Comparison of ENCODE assay signal across 10 cellular contexts in the genomic region with DNA sequence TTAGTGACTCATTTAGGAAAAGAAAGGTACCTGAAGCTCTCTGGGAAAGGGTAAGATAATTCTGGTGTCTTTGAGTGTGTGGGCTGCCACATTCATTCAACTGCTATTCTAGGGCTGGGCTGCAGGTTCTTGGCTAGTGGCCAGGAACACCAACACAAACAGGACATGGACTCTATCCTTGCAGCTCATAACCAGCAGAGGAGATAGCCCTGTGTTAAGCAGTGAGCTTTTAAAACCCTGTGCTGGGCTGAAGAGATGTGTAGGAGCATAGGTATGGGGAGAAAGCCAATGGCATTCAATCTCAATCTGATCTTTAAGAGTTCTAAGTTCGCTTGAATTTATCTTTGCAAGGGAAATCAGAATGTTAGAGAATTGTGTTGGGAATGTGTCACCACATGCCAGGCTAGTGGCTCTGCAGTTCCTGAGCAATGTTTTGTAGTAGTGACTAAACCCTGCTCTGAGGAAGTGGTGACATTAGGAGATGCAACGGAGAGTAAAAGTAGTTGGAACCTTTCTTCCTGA. TPM values are rescaled to one million over a fixed set of nuclear protein-coding genes. Genes with fewer than 3 reads are reported as not detected.
A peak's percentile ranks its signal among the peaks of the same experiment; 100 is the strongest.
DNase-seq lines count a peak whose midpoint lies in the region; FAIRE-seq and TF ChIP-seq lines count a peak whose summit lies in the region.
"Had no signal": no experiment of that assay in that cellular context is flagged by ENCODE, and none has a peak within 500 bp of the region (broad histone marks: within the 10 kb centered on the region; RNA-seq: fewer than 3 reads in every experiment).

No MANE protein-coding gene starts in this region.

- intact Hi-C loops in spleen (cut with DNase I; ENCODE audit: low total_unique reads) = no loop called here

- H3K27me3 ChIP-seq in keratinocyte (ENCODE audit: control insufficient read depth, extremely low read depth, insufficient read depth, low read length) (no peaks in the 10 kb centered on the region), spleen (replicated peaks in 1 of 7) (peaks cover 0 to 7% (median 0%) of the 10 kb centered on the region in 7 donors), neural progenitor cell (no peaks in the 10 kb centered on the region)

- peak; percentile 82 for FAIRE-seq in keratinocyte (lab: Jason Lieb, UNC)

- no peaks in the 10 kb centered on the region for H3K9me3 Mint-ChIP-seq in activated T-cell treated with anti-CD3 and anti-CD28 coated beads, Interleukin-2, amount 50 U/mL, for 24 hours
- no peaks in the 10 kb centered on the region for H3K9me3 Mint-ChIP-seq in activated naive CD8-positive, alpha-beta T cell treated with anti-CD3 and anti-CD28 coated beads for 36 hours
- H3K9me3 Mint-ChIP-seq in type B pancreatic cell (no peaks in the 10 kb centered on the region), neural progenitor cell (no peaks in the 10 kb centered on the region)

- peaks cover 23% of the 10 kb centered on the region for H3K4me1 ChIP-seq in keratinocyte (ENCODE audit: control insufficient read depth, extremely low read depth, insufficient read depth, low read length)
- H3K4me1 ChIP-seq in spleen = no peaks in the 10 kb centered on the region
- peaks cover 4% of the 10 kb centered on the region for H3K4me1 ChIP-seq in neural progenitor cell

- DNase-seq in activated T-cell treated with anti-CD3 and anti-CD28 coated beads, Interleukin-2, amount 50 U/mL, for 48 hours = peak; percentile 37 to 45
- DNase-seq in activated T-cell treated with anti-CD3 and anti-CD28 coated beads, Interleukin-2, amount 50 U/mL, for 24 hours = no peak
- peak; percentile 38 for DNase-seq in activated naive CD8-positive, alpha-beta T cell treated with anti-CD3 and anti-CD28 coated beads for 36 hours
- DNase-seq in keratinocyte (ENCODE audit: low read depth, low spot score) (peak; percentile 61), type B pancreatic cell (ENCODE audit: extremely low spot score, unreplicated experiment) (no peak), NCI-H524 treated with DMSO at 0.1 percent for 48 hours (lab: John Stamatoyannopoulos, UW) (no peak), spleen (no peak), neural progenitor cell (ENCODE audit: low spot score) (no peak)
- DNase-seq: activated CD4-positive, alpha-beta T cell treated with anti-CD3 and anti-CD28 coated beads for 1 hour; MV-4-11 had no signal

- H4K20me1 ChIP-seq in keratinocyte (ENCODE audit: control insufficient read depth, extremely low read depth, insufficient read depth, low read length) = no peaks in the 10 kb centered on the region
- H4K20me1 ChIP-seq in neural progenitor cell (ENCODE audit: low read depth) = no peaks in the 10 kb centered on the region

- H3K27ac ChIP-seq in keratinocyte (ENCODE audit: control insufficient read depth, insufficient read depth, low read length) = peak overlapping the region; percentile 94
- H3K27ac ChIP-seq in spleen = no peak overlapping the region
- no peak overlapping the region for H3K27ac ChIP-seq in neural progenitor cell

- H3K27ac Mint-ChIP-seq in activated T-cell treated with anti-CD3 and anti-CD28 coated beads, Interleukin-2, amount 50 U/mL, for 24 hours = no peak overlapping the region
- H3K27ac Mint-ChIP-seq in activated naive CD8-positive, alpha-beta T cell treated with anti-CD3 and anti-CD28 coated beads for 36 hours = no peak overlapping the region
- peak overlapping the region; percentile 75 for H3K27ac Mint-ChIP-seq in type B pancreatic cell
- no peak overlapping the region for H3K27ac Mint-ChIP-seq in neural progenitor cell

- dilution Hi-C loops in keratinocyte (cut with MboI; ENCODE audit: extremely low pct_ligation_motif_present, low sequenced_read_pairs) = no loop called here

- peaks cover 24% of the 10 kb centered on the region for H3K4me1 Mint-ChIP-seq in activated T-cell treated with anti-CD3 and anti-CD28 coated beads, Interleukin-2, amount 50 U/mL, for 24 hours (ENCODE audit: low read depth)
- peaks cover 21% of the 10 kb centered on the region for H3K4me1 Mint-ChIP-seq in activated naive CD8-positive, alpha-beta T cell treated with anti-CD3 and anti-CD28 coated beads for 36 hours
- peaks cover 5% of the 10 kb centered on the region for H3K4me1 Mint-ChIP-seq in type B pancreatic cell (ENCODE audit: unreplicated experiment)
- no peaks in the 10 kb centered on the region for H3K4me1 Mint-ChIP-seq in neural progenitor cell

- H3K36me3 ChIP-seq in keratinocyte (ENCODE audit: control insufficient read depth in 2 of 2, extremely low read depth in 1 of 2, insufficient read depth in 2 of 2, low read length in 2 of 2) (no peaks in the 10 kb centered on the region), spleen (peaks cover 0 to 16% (median 0%) of the 10 kb centered on the region in 6 donors), neural progenitor cell (no peaks in the 10 kb centered on the region)

- no peaks in the 10 kb centered on the region for H3F3A ChIP-seq in neural progenitor cell (ENCODE audit: low read depth)

- WGBS in spleen, 5 donors = 46 to 92% (median 65%) methylated on average over 2 of the region's 2 CpGs

- H3K79me2 ChIP-seq in keratinocyte (ENCODE audit: control insufficient read depth, insufficient read depth, low read length) = no peaks in the 10 kb centered on the region
- H3K79me2 ChIP-seq in neural progenitor cell (ENCODE audit: low read depth) = no peaks in the 10 kb centered on the region

- TF ChIP-seq CTCF in keratinocyte (optimal IDR thresholded peaks at IDR 0.05 in 1 of 3, IDR thresholded peaks at IDR 0.05 in 1 of 3, conservative IDR thresholded peaks at IDR 0.05 in 1 of 3; ENCODE audit: extremely low read depth in 1 of 3, insufficient read depth in 2 of 3, low read length in 3 of 3) (no peak), type B pancreatic cell (conservative IDR thresholded peaks at IDR 0.05) (no peak), spleen (IDR thresholded peaks at IDR 0.05 in 8 of 11, conservative IDR thresholded peaks at IDR 0.05 in 3 of 11) (no peak), neural progenitor cell (IDR thresholded peaks at IDR 0.05) (no peak)

- no peaks in the 10 kb centered on the region for H3K9me1 ChIP-seq in keratinocyte (ENCODE audit: control insufficient read depth, extremely low read depth, insufficient read depth, low read length)

- H3K4me3 ChIP-seq in keratinocyte (ENCODE audit: control insufficient read depth in 2 of 3, extremely low read depth in 1 of 3, insufficient read depth in 2 of 3, low read depth in 1 of 3, low read length in 3 of 3) (no peak overlapping the region), spleen (no peak overlapping the region), neural progenitor cell (no peak overlapping the region)

- no peak for TF ChIP-seq POLR2A in spleen (IDR thresholded peaks at IDR 0.05)

- no peak overlapping the region for H2AFZ ChIP-seq in keratinocyte (ENCODE audit: control insufficient read depth, low read length)
- no peak overlapping the region for H2AFZ ChIP-seq in neural progenitor cell (replicated peaks)

- H3K9ac ChIP-seq in keratinocyte (ENCODE audit: control insufficient read depth, extremely low read depth, insufficient read depth, low read length) (no peak overlapping the region), neural progenitor cell (no peak overlapping the region)

- H3K9me3 ChIP-seq in keratinocyte (ENCODE audit: control insufficient read depth, low read depth, low read length) = no peaks in the 10 kb centered on the region
- no peaks in the 10 kb centered on the region for H3K9me3 ChIP-seq in spleen
- H3K9me3 ChIP-seq in neural progenitor cell (ENCODE audit: low read depth) = no peaks in the 10 kb centered on the region

- peak overlapping the region; percentile 73 for H3K4me2 ChIP-seq in keratinocyte (ENCODE audit: control insufficient read depth, extremely low read depth, insufficient read depth, low read depth, low read length)
- no peak overlapping the region for H3K4me2 ChIP-seq in neural progenitor cell

- H3K27me3 Mint-ChIP-seq in activated T-cell treated with anti-CD3 and anti-CD28 coated beads, Interleukin-2, amount 50 U/mL, for 24 hours = peaks cover 17% of the 10 kb centered on the region
- peaks cover 25% of the 10 kb centered on the region for H3K27me3 Mint-ChIP-seq in activated naive CD8-positive, alpha-beta T cell treated with anti-CD3 and anti-CD28 coated beads for 36 hours
- H3K27me3 Mint-ChIP-seq in type B pancreatic cell (no peaks in the 10 kb centered on the region), neural progenitor cell (ENCODE audit: insufficient read depth, low read depth) (no peaks in the 10 kb centered on the region)

- no peaks in the 10 kb centered on the region for H3K36me3 Mint-ChIP-seq in activated T-cell treated with anti-CD3 and anti-CD28 coated beads, Interleukin-2, amount 50 U/mL, for 24 hours (ENCODE audit: low read depth)
- H3K36me3 Mint-ChIP-seq in activated naive CD8-positive, alpha-beta T cell treated with anti-CD3 and anti-CD28 coated beads for 36 hours = no peaks in the 10 kb centered on the region
- H3K36me3 Mint-ChIP-seq in type B pancreatic cell (peaks cover 3% of the 10 kb centered on the region), neural progenitor cell (no peaks in the 10 kb centered on the region)

- H3K4me3 Mint-ChIP-seq in activated T-cell treated with anti-CD3 and anti-CD28 coated beads, Interleukin-2, amount 50 U/mL, for 24 hours = no peak overlapping the region
- H3K4me3 Mint-ChIP-seq in activated naive CD8-positive, alpha-beta T cell treated with anti-CD3 and anti-CD28 coated beads for 36 hours = no peak overlapping the region
- no peak overlapping the region for H3K4me3 Mint-ChIP-seq in type B pancreatic cell
- no peak overlapping the region for H3K4me3 Mint-ChIP-seq in neural progenitor cell

RNA-seq across cellular contexts. Expression of gene SGMS2, which starts 39.2 kb away (rescaled TPM):
- under 1 TPM; 0.46 to 0.56 TPM for total RNA-seq in activated naive CD8-positive, alpha-beta T cell treated with anti-CD3 and anti-CD28 coated beads for 36 hours
- polyA plus RNA-seq in keratinocyte = 35.1 to 41.1 TPM (median 38.5 TPM) in 3 replicates
- 22.1 TPM for polyA plus RNA-seq in keratinocyte (2011; ENCODE audit: low read depth)
- 21.6 and 36.0 TPM in 2 replicates for polyA plus RNA-seq in keratinocyte (2011; cell fraction: cytosol; rRNA removed)
- 42.2 and 45.2 TPM in 2 replicates for polyA plus RNA-seq in keratinocyte (2011; cell fraction: nucleus; rRNA removed)
- 17.3 and 20.7 TPM in 2 replicates for polyA plus RNA-seq in keratinocyte (2012; ENCODE audit: low replicate concordance)
- polyA minus RNA-seq in keratinocyte = 66.1 to 192 TPM (median 124 TPM) in 3 replicates
- polyA minus RNA-seq in keratinocyte (2011; cell fraction: cytosol; rRNA and poly(A)+ RNA removed) = 67.7 TPM
- polyA minus RNA-seq in keratinocyte (2011; cell fraction: nucleus; rRNA and poly(A)+ RNA removed) = 77.3 and 119 TPM in 2 replicates
- total RNA-seq in type B pancreatic cell (ENCODE audit: low replicate concordance) = 25.8 and 79.0 TPM in 2 replicates
- 10 to 100 TPM in 3 of 7 donors, 1 to 10 TPM in 4; 2.9 to 35.5 (median 7.3) TPM for total RNA-seq in spleen
- under 1 TPM; 0.20 to 0.48 (median 0.26) TPM for polyA plus RNA-seq in spleen
- 0.87 and 1.1 TPM in 2 replicates for total RNA-seq in neural progenitor cell (ENCODE audit: low replicate concordance)

Comparison
In these comparisons a context has a peak if more than half of its experiments do, and no peak if none do; other contexts are left out.
1. DNase-seq: peak in activated T-cell treated with anti-CD3 and anti-CD28 coated beads, Interleukin-2, amount 50 U/mL, for 48 hours (2 of 2), activated naive CD8-positive, alpha-beta T cell treated with anti-CD3 and anti-CD28 coated beads for 36 hours (single experiment) and keratinocyte (single experiment); none in activated T-cell treated with anti-CD3 and anti-CD28 coated beads, Interleukin-2, amount 50 U/mL, for 24 hours (single experiment), type B pancreatic cell (single experiment), NCI-H524 treated with DMSO at 0.1 percent for 48 hours (single experiment), spleen (single experiment) and neural progenitor cell (single experiment).